In genomic region chr10:51588984-51589383, GRCh38 we compare ENCODE assay signal across 8 cellular contexts.
"Had no signal": no experiment of that assay in that cellular context is flagged by ENCODE, and none has a peak within 500 bp of the region (broad histone marks: within the 10 kb centered on the region; RNA-seq: fewer than 3 reads in every experiment).

No MANE protein-coding gene starts in this region.

- H3K4me3 ChIP-seq: K562 had no signal

- ATAC-seq: K562 had no signal

- FAIRE-seq: H54, HTR-8/SVneo, K562 had no signal

- DNase-seq: GOT3, H9, HCEC 1CT, IMR-90, KG1 had no signal
